In the genomic region with DNA sequence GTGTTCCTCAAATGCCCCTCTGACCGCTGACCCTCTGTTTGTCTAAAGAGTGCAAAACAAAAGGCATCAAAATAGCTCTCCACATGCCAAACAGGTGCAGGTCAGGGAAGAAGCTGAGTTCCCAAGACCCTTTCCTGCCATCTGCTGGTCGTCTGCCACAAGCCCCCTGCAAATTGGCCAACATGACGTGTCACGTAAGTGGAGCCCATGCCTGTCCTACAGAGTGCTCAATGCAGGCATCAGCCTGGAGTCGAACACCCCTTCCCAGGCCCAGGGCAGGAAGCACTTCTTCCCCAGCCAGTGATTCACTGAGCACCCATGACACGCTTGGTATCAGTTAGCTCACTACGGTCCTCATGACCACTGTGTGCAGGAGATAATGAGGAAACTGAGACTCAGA, we compare ENCODE assay signal across 8 cellular contexts. TPM values are rescaled to one million over a fixed set of nuclear protein-coding genes. Genes with fewer than 3 reads are reported as not detected.
DNase-seq lines count a peak whose midpoint lies in the region; ATAC-seq and TF ChIP-seq lines count a peak whose summit lies in the region.

No MANE protein-coding gene starts in this region.

- no peak overlapping the region for H2AFZ ChIP-seq in OCI-LY1 (ENCODE audit: low read length)

- no peaks in the 10 kb centered on the region for H3K4me1 ChIP-seq in OCI-LY1 (ENCODE audit: insufficient read depth, low read length, severe bottlenecking)
- H3K4me1 ChIP-seq in gastrocnemius medialis = no peaks in the 10 kb centered on the region

- intact Hi-C loops in gastrocnemius medialis (cut with DNase I; ENCODE audit: low total_unique reads) = no loop called here

- no peaks in the 10 kb centered on the region for H3K9me2 ChIP-seq in OCI-LY1 (ENCODE audit: low read depth, low read length)

- no peak overlapping the region for H3K4me2 ChIP-seq in OCI-LY1 (ENCODE audit: low read length)

- no peak for TF ChIP-seq POLR2A in gastrocnemius medialis (IDR thresholded peaks at IDR 0.05)

- H3K4me3 ChIP-seq in GM06990 (replicated peaks; ENCODE audit: low read depth, low read length) (no peak overlapping the region), OCI-LY1 (ENCODE audit: low read depth, low read length, poor library complexity, severe bottlenecking) (no peak overlapping the region), foreskin fibroblast (ENCODE audit: low read depth in 1 of 2, low read length in 2 of 2) (no peak overlapping the region), gastrocnemius medialis (no peak overlapping the region)

- H4K20me1 ChIP-seq in OCI-LY1 (ENCODE audit: insufficient read depth, low read length) = no peaks in the 10 kb centered on the region

- H3K27ac ChIP-seq in OCI-LY1 (ENCODE audit: low read depth, low read length, poor library complexity, severe bottlenecking) = no peak overlapping the region
- H3K27ac ChIP-seq in gastrocnemius medialis = no peak overlapping the region

- H3K9me3 ChIP-seq in OCI-LY1 (ENCODE audit: low read length) (no peaks in the 10 kb centered on the region), gastrocnemius medialis (no peaks in the 10 kb centered on the region)

- no peak for DNase-seq in AG09319 (ENCODE audit: extremely low read depth, low read depth)
- DNase-seq in GM06990 (ENCODE audit: extremely low read depth, insufficient read length) = no peak
- peak in 1 of 2 donors; percentile 10 for DNase-seq in foreskin fibroblast
- no peak for DNase-seq in H4 (ENCODE audit: low spot score)
- no peak for DNase-seq in gastrocnemius medialis

- no peak overlapping the region for H3K9ac ChIP-seq in OCI-LY1 (ENCODE audit: low read length)

- H3K27me3 ChIP-seq in GM06990 (replicated peaks; ENCODE audit: control insufficient read depth, insufficient read depth, low read length) = no peaks in the 10 kb centered on the region; the same call in 1 of the 2 replicates
- no peaks in the 10 kb centered on the region for H3K27me3 ChIP-seq in OCI-LY1 (ENCODE audit: insufficient read depth, low read length)
- H3K27me3 ChIP-seq in gastrocnemius medialis = no peaks in the 10 kb centered on the region

- in situ Hi-C loops in gastrocnemius medialis (cut with MboI; ENCODE audit: low sequenced_read_pairs in 4 of 4) = no loop called here

- ATAC-seq in GM21423 (IDR thresholded peaks at IDR 0.05; ENCODE audit: unreplicated experiment) (no peak), GM19328 (IDR thresholded peaks at IDR 0.05; ENCODE audit: unreplicated experiment) (no peak), gastrocnemius medialis (no peak)

- TF ChIP-seq CTCF in AG09319 (IDR thresholded peaks at IDR 0.05; ENCODE audit: low read depth, low read length) (peak; percentile 16), GM06990 (IDR thresholded peaks at IDR 0.05; ENCODE audit: insufficient read depth, low read length, poor library complexity, severe bottlenecking) (peak; percentile 23), OCI-LY1 (IDR thresholded peaks at IDR 0.05; ENCODE audit: low read length) (peak; percentile 39; the same call in 1 of the 2 replicates), foreskin fibroblast (IDR thresholded peaks at IDR 0.05; ENCODE audit: low read depth, low read length) (peak; percentile 6), gastrocnemius medialis (IDR thresholded peaks at IDR 0.05 in 4 of 5, conservative IDR thresholded peaks at IDR 0.05 in 1 of 5) (no peak)

- H3F3A ChIP-seq in OCI-LY1 (ENCODE audit: insufficient read depth, low read length) = no peaks in the 10 kb centered on the region

- H3K79me2 ChIP-seq in OCI-LY1 (ENCODE audit: insufficient read depth, low read length) = no peaks in the 10 kb centered on the region

- no peaks in the 10 kb centered on the region for H3K36me3 ChIP-seq in GM06990 (ENCODE audit: control insufficient read depth, insufficient read depth, low read length)
- H3K36me3 ChIP-seq in OCI-LY1 (ENCODE audit: insufficient read depth, low read length) = no peaks in the 10 kb centered on the region
- no peaks in the 10 kb centered on the region for H3K36me3 ChIP-seq in gastrocnemius medialis

RNA-seq across cellular contexts. Expression of gene TMEM72, which starts 14.1 kb away (rescaled TPM):
- total RNA-seq in H4 (2014; rRNA removed; shearing (Covaris generic)) = not detected in 2 replicates
- total RNA-seq in gastrocnemius medialis = not detected

RNA-seq across cellular contexts. Expression of gene RASSF4, which starts 34.4 kb away (rescaled TPM):
- total RNA-seq in H4 (2014; rRNA removed; shearing (Covaris generic)) = 7.6 and 7.8 TPM in 2 replicates
- 10 to 100 TPM in 3 of 4 donors, 1 to 10 TPM in 1; 9.4 to 39.7 (median 24.0) TPM for total RNA-seq in gastrocnemius medialis

RNA-seq across cellular contexts. Expression of gene DEPP1, which starts 53.4 kb away (rescaled TPM):
- 31.7 and 44.2 TPM in 2 replicates for total RNA-seq in H4 (2014; rRNA removed; shearing (Covaris generic))
- total RNA-seq in gastrocnemius medialis = 100 to 1,000 TPM in 2 of 4 donors, 10 to 100 TPM in 2; 83.4 to 331 (median 120) TPM

Comparison
In these comparisons a context has a peak if more than half of its experiments do, and no peak if none do; other contexts are left out.
1. CTCF ChIP-seq: peak in AG09319 (single experiment), GM06990 (single experiment), OCI-LY1 (single experiment) and foreskin fibroblast (single experiment); none in gastrocnemius medialis (0 of 5).